In genomic region chr5:79829260-79829659, GRCh38 we compare ENCODE assay signal across 13 cellular contexts.
DNase-seq lines count a peak whose midpoint lies in the region; ATAC-seq and TF ChIP-seq lines count a peak whose summit lies in the region.
"Had no signal": no experiment of that assay in that cellular context is flagged by ENCODE, and none has a peak within 500 bp of the region (broad histone marks: within the 10 kb centered on the region; RNA-seq: fewer than 3 reads in every experiment).

No MANE protein-coding gene starts in this region.

- no peak overlapping the region for H2AFZ ChIP-seq in KMS-11 (ENCODE audit: low read depth)
- H2AFZ ChIP-seq in osteoblast (ENCODE audit: low read length), result no peak overlapping the region

- H3K79me2 ChIP-seq in KMS-11 (ENCODE audit: insufficient read depth, low read depth) (no peaks in the 10 kb centered on the region), osteoblast (ENCODE audit: insufficient read depth, low read length) (no peaks in the 10 kb centered on the region)

- peak; percentile 31 for DNase-seq in SIG-M5 treated with dmso at 0.1 percent for 504 hours (lab: John Stamatoyannopoulos, UW; ENCODE audit: unreplicated experiment)
- DNase-seq in SIG-M5 (lab: John Stamatoyannopoulos, UW), result no peak
- DNase-seq in choroid plexus epithelial cell (ENCODE audit: low read depth), result peak; percentile 19
- DNase-seq in osteoblast (ENCODE audit: insufficient read length, low spot score, missing footprints), result no peak
- DNase-seq in COR-L47 (lab: John Stamatoyannopoulos, UW), result no peak
- DNase-seq in NCI-H446 treated with DMSO at 0.1 percent for 48 hours (lab: John Stamatoyannopoulos, UW), result no peak
- DNase-seq: activated CD4-positive, CD25-positive, alpha-beta regulatory T cell treated with anti-CD3 and anti-CD28 coated beads, Interleukin-2, amount 50 U/mL, for 72 hours; body of pancreas; C1 segment of cervical spinal cord; NCI-H510A treated with DMSO at 0.1 percent for 48 hours had no signal

- H4K20me1 ChIP-seq in KMS-11 (ENCODE audit: insufficient read depth) (no peaks in the 10 kb centered on the region), osteoblast (ENCODE audit: insufficient read depth, low read length) (no peaks in the 10 kb centered on the region)

- H3K4me2 ChIP-seq in KMS-11 (no peak overlapping the region), osteoblast (ENCODE audit: insufficient read depth, low read length) (no peak overlapping the region)

- TF ChIP-seq CTCF in KMS-11 (conservative IDR thresholded peaks at IDR 0.05; ENCODE audit: low read depth, low read length), result peak; percentile 31; the same call in 1 of the 2 replicates
- TF ChIP-seq CTCF in choroid plexus epithelial cell (conservative IDR thresholded peaks at IDR 0.05; ENCODE audit: low read depth, low read length), result peak; percentile 40
- peak; percentile 47 for TF ChIP-seq CTCF in osteoblast (IDR thresholded peaks at IDR 0.05; ENCODE audit: extremely low read depth, low read depth, low read length)

- H3K9me3 ChIP-seq in osteoblast (ENCODE audit: low read depth, low read length), result no peaks in the 10 kb centered on the region
- H3K9me3 ChIP-seq: body of pancreas had no signal

- H3K9ac ChIP-seq in KMS-11, result no peak overlapping the region

- H3K4me3 ChIP-seq in KMS-11 (IDR thresholded peaks at IDR 0.05; ENCODE audit: insufficient read depth, low read depth, low read length) (no peak overlapping the region), choroid plexus epithelial cell (ENCODE audit: low read depth, low read length) (no peak overlapping the region), osteoblast (ENCODE audit: insufficient read depth, low read length) (no peak overlapping the region)
- H3K4me3 ChIP-seq: body of pancreas, skin epidermis had no signal

- no peaks in the 10 kb centered on the region for H3K27me3 ChIP-seq in KMS-11 (ENCODE audit: insufficient read depth, low read depth)
- H3K27me3 ChIP-seq in osteoblast (ENCODE audit: insufficient read depth, low read length), result peaks cover 11% of the 10 kb centered on the region
- H3K27me3 ChIP-seq: body of pancreas had no signal

- H3K4me1 ChIP-seq in KMS-11 (ENCODE audit: low read depth, poor library complexity, severe bottlenecking) (no peaks in the 10 kb centered on the region), osteoblast (ENCODE audit: insufficient read depth, low read length) (no peaks in the 10 kb centered on the region)

- H3K27ac ChIP-seq in KMS-11 (no peak overlapping the region), osteoblast (ENCODE audit: low read depth, low read length) (no peak overlapping the region)
- H3K27ac ChIP-seq: body of pancreas, skin epidermis had no signal

- H3K36me3 ChIP-seq in KMS-11 (ENCODE audit: insufficient read depth) (no peaks in the 10 kb centered on the region), osteoblast (ENCODE audit: insufficient read depth, low read length) (no peaks in the 10 kb centered on the region)

- no peak for ATAC-seq in GM21515 (IDR thresholded peaks at IDR 0.05; ENCODE audit: unreplicated experiment)
- ATAC-seq: body of pancreas had no signal

Comparison
In these comparisons a context has a peak if more than half of its experiments do, and no peak if none do; other contexts are left out.
1. DNase-seq: peak in SIG-M5 treated with dmso at 0.1 percent for 504 hours (single experiment) and choroid plexus epithelial cell (single experiment); none in SIG-M5 (single experiment), osteoblast (single experiment), COR-L47 (single experiment) and NCI-H446 treated with DMSO at 0.1 percent for 48 hours (single experiment).
2. Peak in every context shown above with its lines, with median percentiles within 50 percentile points of each other: CTCF ChIP-seq.